19 cellular contexts compared by ENCODE assay signal in genomic region chr13:111577429-111577828, GRCh38.
DNase-seq lines count a peak whose midpoint lies in the region; ATAC-seq and TF ChIP-seq lines count a peak whose summit lies in the region.
"Had no signal": no experiment of that assay in that cellular context is flagged by ENCODE, and none has a peak within 500 bp of the region (broad histone marks: within the 10 kb centered on the region; RNA-seq: fewer than 3 reads in every experiment).

No MANE protein-coding gene starts in this region.

- H2AFZ ChIP-seq in GM23338 = peak overlapping the region; percentile 47; the same call in 1 of the 2 replicates

- peaks cover 23% of the 10 kb centered on the region for H3K36me3 Mint-ChIP-seq in GM23338 (ENCODE audit: low read depth)
- H3K36me3 Mint-ChIP-seq in brain = peaks cover 16% of the 10 kb centered on the region
- H3K36me3 Mint-ChIP-seq in progenitor cell of endocrine pancreas (ENCODE audit: insufficient read depth) = peaks cover 4% of the 10 kb centered on the region
- H3K36me3 Mint-ChIP-seq in effector memory CD8-positive, alpha-beta T cell (ENCODE audit: insufficient read depth) = no peaks in the 10 kb centered on the region

- no peaks in the 10 kb centered on the region for H3K79me2 ChIP-seq in GM23338 (replicated peaks; ENCODE audit: insufficient read depth)

- H3K27me3 ChIP-seq in GM23338 (ENCODE audit: insufficient read depth) = no peaks in the 10 kb centered on the region

- intact Hi-C loops in posterior vena cava (cut with DNase I) = no loop called here

- H3K4me1 Mint-ChIP-seq in GM23338 = no peaks in the 10 kb centered on the region
- peaks cover 38% of the 10 kb centered on the region for H3K4me1 Mint-ChIP-seq in brain
- peaks cover 3% of the 10 kb centered on the region for H3K4me1 Mint-ChIP-seq in progenitor cell of endocrine pancreas (ENCODE audit: low read depth)
- no peaks in the 10 kb centered on the region for H3K4me1 Mint-ChIP-seq in effector memory CD8-positive, alpha-beta T cell (ENCODE audit: low read depth in 2 of 2)

- peak in 2 of 3 experiments; percentile 18 to 64 for DNase-seq in NCI-H1417 (lab: John Stamatoyannopoulos, UW)
- DNase-seq in NCI-H1417 treated with DMSO at 0.1 percent for 48 hours (lab: John Stamatoyannopoulos, UW) = no peak
- DNase-seq in GM23338 (ENCODE audit: low spot score) = no peak
- peak; percentile 46 for DNase-seq in posterior vena cava (ENCODE audit: low spot score)
- DNase-seq in NOMO-1 (lab: John Stamatoyannopoulos, UW; ENCODE audit: unreplicated experiment in 2 of 2) = no peak
- no peak for DNase-seq in progenitor cell of endocrine pancreas (ENCODE audit: low spot score, unreplicated experiment)
- no peak for DNase-seq in effector memory CD8-positive, alpha-beta T cell
- DNase-seq: COR-L47, DMS53, KG1, NCI-H1048, NCI-H2029 treated with DMSO at 0.1 percent for 48 hours, NCI-H226, OCI-M1, RPMI8226, SW 1271 had no signal

- H3K27ac Mint-ChIP-seq in GM23338 (no peak overlapping the region), brain (peak overlapping the region in 3 of 5 experiments; percentile 11 to 68 (median 65)), progenitor cell of endocrine pancreas (no peak overlapping the region)
- no peak overlapping the region for H3K27ac Mint-ChIP-seq in effector memory CD8-positive, alpha-beta T cell

- no peak overlapping the region for H3K4me2 ChIP-seq in GM23338

- no peaks in the 10 kb centered on the region for H3K9me2 ChIP-seq in GM23338 (ENCODE audit: insufficient read depth)

- H3K27ac ChIP-seq in GM23338 (ENCODE audit: low read depth) = no peak overlapping the region
- H3K27ac ChIP-seq: C4-2B, SJSA1 had no signal

- no peaks in the 10 kb centered on the region for H3K36me3 ChIP-seq in GM23338 (ENCODE audit: insufficient read depth)
- H3K36me3 ChIP-seq: SJSA1 had no signal

- H3K4me3 ChIP-seq in GM23338 = no peak overlapping the region
- H3K4me3 ChIP-seq: SJSA1 had no signal

- H3K9me3 Mint-ChIP-seq in GM23338 (peaks cover 43% of the 10 kb centered on the region), brain (peaks cover 25 to 55% (median 39%) of the 10 kb centered on the region in 5 experiments), progenitor cell of endocrine pancreas (ENCODE audit: low read depth) (peaks cover 20% of the 10 kb centered on the region)
- peaks cover 2 to 16% of the 10 kb centered on the region in 2 donors for H3K9me3 Mint-ChIP-seq in effector memory CD8-positive, alpha-beta T cell

- no peaks in the 10 kb centered on the region for H3K4me1 ChIP-seq in GM23338 (ENCODE audit: insufficient read depth)
- H3K4me1 ChIP-seq: SJSA1 had no signal

- H3K4me3 Mint-ChIP-seq in GM23338 = no peak overlapping the region
- H3K4me3 Mint-ChIP-seq in brain = peak overlapping the region in 1 of 5 experiments; percentile 25
- no peak overlapping the region for H3K4me3 Mint-ChIP-seq in progenitor cell of endocrine pancreas (ENCODE audit: low read depth)
- H3K4me3 Mint-ChIP-seq in effector memory CD8-positive, alpha-beta T cell = no peak overlapping the region

- no peaks in the 10 kb centered on the region for H4K20me1 ChIP-seq in GM23338 (replicated peaks; ENCODE audit: insufficient read depth)

- no peak for ATAC-seq in GM23338
- no peak for ATAC-seq in effector memory CD8-positive, alpha-beta T cell (replicated peaks)

- TF ChIP-seq CTCF in GM23338 (conservative IDR thresholded peaks at IDR 0.05; ENCODE audit: low read depth in 2 of 2) (no peak), brain (conservative IDR thresholded peaks at IDR 0.05) (no peak), progenitor cell of endocrine pancreas (IDR thresholded peaks at IDR 0.05; ENCODE audit: unreplicated experiment) (no peak)

- H3F3A ChIP-seq in GM23338 (replicated peaks; ENCODE audit: low read depth) = no peaks in the 10 kb centered on the region

- H3K27me3 Mint-ChIP-seq in GM23338 (ENCODE audit: insufficient read depth, low read depth, poor library complexity) = peaks cover 12% of the 10 kb centered on the region
- H3K27me3 Mint-ChIP-seq in brain = peaks cover 10% of the 10 kb centered on the region
- peaks cover 11% of the 10 kb centered on the region for H3K27me3 Mint-ChIP-seq in progenitor cell of endocrine pancreas
- peaks cover 0 to 5% of the 10 kb centered on the region in 2 donors for H3K27me3 Mint-ChIP-seq in effector memory CD8-positive, alpha-beta T cell

TF ChIP-seq in GM23338, 12 proteins besides CTCF, POLR2A, EP300 and RAD21 (continues in another document):
- TF ChIP-seq NANOG (IDR thresholded peaks at IDR 0.05; ENCODE audit: borderline replicate concordance) (no peak), ZNF462 (CRISPR knock-in tag; IDR thresholded peaks at IDR 0.05) (no peak), ZNF331 (CRISPR knock-in tag; IDR thresholded peaks at IDR 0.05; ENCODE audit: low read depth) (no peak), EZH2 (IDR thresholded peaks at IDR 0.05; ENCODE audit: low read depth, unreplicated experiment) (no peak), EZH2phosphoT487 (IDR thresholded peaks at IDR 0.05; ENCODE audit: unreplicated experiment) (no peak), STAT1 (IDR thresholded peaks at IDR 0.05; ENCODE audit: unreplicated experiment) (no peak), CREB1 (CRISPR knock-in tag; IDR thresholded peaks at IDR 0.05; ENCODE audit: low read depth) (no peak), JUNB (IDR thresholded peaks at IDR 0.05; ENCODE audit: unreplicated experiment) (no peak), ZNF114 (CRISPR knock-in tag; IDR thresholded peaks at IDR 0.05) (no peak)

Comparison
In these comparisons a context has a peak if more than half of its experiments do, and no peak if none do; other contexts are left out.
1. DNase-seq: peak in NCI-H1417 (2 of 3) and posterior vena cava (single experiment); none in NCI-H1417 treated with DMSO at 0.1 percent for 48 hours (single experiment), GM23338 (single experiment), NOMO-1 (0 of 2), progenitor cell of endocrine pancreas (single experiment) and effector memory CD8-positive, alpha-beta T cell (0 of 3).
2. H3K27ac Mint-ChIP-seq: peak in brain (3 of 5); none in GM23338 (single experiment), progenitor cell of endocrine pancreas (single experiment) and effector memory CD8-positive, alpha-beta T cell (0 of 2).